8 cellular contexts compared by ENCODE assay signal in the genomic region with DNA sequence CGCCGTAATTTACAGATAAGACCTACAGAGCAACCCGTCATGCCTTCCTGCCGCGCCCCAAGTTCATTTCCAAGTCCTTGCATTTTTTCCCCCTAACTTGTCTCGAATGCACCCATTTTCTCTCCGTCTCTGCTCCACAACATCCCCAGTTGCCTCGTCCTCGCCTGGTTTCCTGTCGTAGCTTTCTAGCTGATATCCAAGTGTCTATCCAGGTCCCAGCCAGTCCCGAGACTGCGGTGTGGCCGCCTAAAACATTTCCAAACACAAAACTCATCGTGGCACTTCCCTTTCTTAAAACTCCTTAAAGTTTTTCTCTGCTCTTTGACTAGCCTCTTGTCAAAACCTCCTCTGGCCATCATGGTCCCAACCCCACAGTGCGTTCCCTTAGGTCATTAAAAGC. TPM values are rescaled to one million over a fixed set of nuclear protein-coding genes. Genes with fewer than 3 reads are reported as not detected.
DNase-seq lines count a peak whose midpoint lies in the region; ATAC-seq and TF ChIP-seq lines count a peak whose summit lies in the region.

No MANE protein-coding gene starts in this region.

- H3K4me1 ChIP-seq in naive thymus-derived CD4-positive, alpha-beta T cell (ENCODE audit: control insufficient read depth in 2 of 2, insufficient read depth in 2 of 2, low read length in 2 of 2): peaks cover 0 to 7% of the 10 kb centered on the region in 2 donors

- H3K27ac Mint-ChIP-seq in IgD-negative memory B cell: peak overlapping the region in 1 of 3 donors; percentile 87
- peak overlapping the region in 7 of 9 donors; percentile 3 to 88 (median 72) for H3K27ac Mint-ChIP-seq in naive thymus-derived CD4-positive, alpha-beta T cell

- H3K4me1 Mint-ChIP-seq in IgD-negative memory B cell: peaks cover 9 to 25% (median 14%) of the 10 kb centered on the region in 3 donors
- peaks cover 8 to 36% (median 30%) of the 10 kb centered on the region in 7 donors for H3K4me1 Mint-ChIP-seq in naive thymus-derived CD4-positive, alpha-beta T cell

- TF ChIP-seq CTCF in cardiac fibroblast (IDR thresholded peaks at IDR 0.05; ENCODE audit: low read depth, low read length): no peak

- POLR2A ChIA-PET in naive thymus-derived CD4-positive, alpha-beta T cell (lab: Charles Lee): no interaction called here

- peak overlapping the region; percentile 91 to 98 (median 94) for H3K4me3 Mint-ChIP-seq in IgD-negative memory B cell
- peak overlapping the region; percentile 88 to 98 (median 96) for H3K4me3 Mint-ChIP-seq in naive thymus-derived CD4-positive, alpha-beta T cell

- ATAC-seq in naive thymus-derived CD4-positive, alpha-beta T cell: no peak
- ATAC-seq in HG03432 (IDR thresholded peaks at IDR 0.05; ENCODE audit: unreplicated experiment): no peak

- no peaks in the 10 kb centered on the region for H3K36me3 Mint-ChIP-seq in IgD-negative memory B cell
- no peaks in the 10 kb centered on the region for H3K36me3 Mint-ChIP-seq in naive thymus-derived CD4-positive, alpha-beta T cell

- no peaks in the 10 kb centered on the region for H3K9me3 Mint-ChIP-seq in IgD-negative memory B cell
- H3K9me3 Mint-ChIP-seq in naive thymus-derived CD4-positive, alpha-beta T cell: no peaks in the 10 kb centered on the region

- CTCF ChIA-PET in naive thymus-derived CD4-positive, alpha-beta T cell (lab: Charles Lee): no interaction called here

- no peaks in the 10 kb centered on the region for H3K9me3 ChIP-seq in naive thymus-derived CD4-positive, alpha-beta T cell (ENCODE audit: control insufficient read depth in 2 of 3, low read length in 3 of 3)

- H3K27ac ChIP-seq in naive thymus-derived CD4-positive, alpha-beta T cell (ENCODE audit: low read depth, low read length): no peak overlapping the region

- H3K4me3 ChIP-seq in cardiac fibroblast (replicated peaks in 1 of 2; ENCODE audit: low read depth in 2 of 2, low read length in 2 of 2): peak overlapping the region; percentile 47 to 94
- peak overlapping the region; percentile 75 for H3K4me3 ChIP-seq in naive thymus-derived CD4-positive, alpha-beta T cell (ENCODE audit: low read length)

- peaks cover 3% of the 10 kb centered on the region for H3K27me3 Mint-ChIP-seq in IgD-negative memory B cell
- H3K27me3 Mint-ChIP-seq in naive thymus-derived CD4-positive, alpha-beta T cell: peaks cover 0 to 28% (median 9%) of the 10 kb centered on the region in 5 donors

- DNase-seq in AG20443 (ENCODE audit: low spot score) (peak; percentile 7), cardiac fibroblast (ENCODE audit: low read depth in 2 of 2) (peak in 1 of 2 donors; percentile 16), inferior parietal cortex (ENCODE audit: extremely low spot score) (no peak), foreskin melanocyte (no peak), cerebellar nuclear complex (lab: John Stamatoyannopoulos, UW) (no peak)
- no peak for DNase-seq in naive thymus-derived CD4-positive, alpha-beta T cell

- H3K36me3 ChIP-seq in naive thymus-derived CD4-positive, alpha-beta T cell (ENCODE audit: control insufficient read depth in 2 of 3, insufficient read depth in 3 of 3, low read length in 3 of 3): peaks cover 0 to 5% (median 0%) of the 10 kb centered on the region in 3 experiments

- no peaks in the 10 kb centered on the region for H3K27me3 ChIP-seq in naive thymus-derived CD4-positive, alpha-beta T cell (ENCODE audit: control insufficient read depth in 2 of 2, insufficient read depth in 2 of 2, low read length in 2 of 2)

- intact Hi-C loops in naive thymus-derived CD4-positive, alpha-beta T cell (cut with micrococcal nuclease): loop anchor here in 1 of 2 donors (2.0 to 10.0 kb wide), 2 partner anchors 624 to 1658 kb away; a partner anchor contains a TSS

RNA-seq across cellular contexts. Expression of a gene that starts 1.2 kb away (rescaled TPM):
- 12.6 TPM for polyA plus RNA-seq in IgD-negative memory B cell
- total RNA-seq in naive thymus-derived CD4-positive, alpha-beta T cell: 10 to 100 TPM in 1 of 5 experiments, 1 to 10 TPM in 4; 4.5 to 35.9 (median 5.4) TPM
- 1 to 10 TPM; 2.8 to 4.1 TPM for polyA plus RNA-seq in naive thymus-derived CD4-positive, alpha-beta T cell
